ENCODE assay signal across 1 cellular context in the genomic region with DNA sequence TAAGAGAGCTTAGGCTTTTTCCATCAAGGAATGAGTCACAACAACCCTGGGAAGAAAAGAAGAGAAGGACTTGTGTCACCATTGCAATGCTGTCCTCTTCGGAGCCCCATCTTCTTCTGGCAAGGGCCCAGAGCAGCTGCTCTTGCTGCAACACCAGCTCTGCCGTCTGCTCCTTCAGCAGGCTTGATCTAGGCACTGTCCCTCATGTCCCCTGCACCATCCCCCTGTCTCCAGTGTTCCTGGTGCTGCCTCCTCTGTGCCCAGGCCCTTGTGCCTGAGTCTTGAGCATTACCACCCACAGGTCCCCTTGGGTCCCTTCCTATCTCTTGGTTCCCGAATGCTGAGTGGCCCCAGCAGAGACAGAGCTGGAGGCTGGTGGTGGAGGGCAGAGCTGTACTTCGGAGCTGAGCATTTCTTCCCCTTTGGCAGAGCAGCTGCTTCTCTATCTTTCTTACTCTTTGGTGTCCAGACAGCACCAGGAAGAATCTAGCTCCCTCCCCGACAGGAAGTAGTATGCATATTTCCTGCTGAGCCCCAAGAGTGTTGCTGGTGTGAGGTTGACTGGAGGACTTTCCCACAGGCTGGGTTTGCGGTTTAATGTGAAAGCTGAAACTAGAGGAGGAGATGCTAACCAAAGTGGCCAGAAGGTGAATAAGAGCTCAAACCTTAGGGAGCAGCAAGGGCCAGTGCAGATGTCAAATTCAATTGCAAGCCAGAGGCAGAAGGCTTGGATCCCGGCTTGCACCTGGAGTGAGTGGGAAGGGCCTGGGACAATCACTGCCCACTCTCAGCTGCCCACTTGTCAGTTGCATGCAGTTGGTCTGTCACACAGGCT.
TF ChIP-seq lines count a peak whose summit lies in the region.

No MANE protein-coding gene starts in this region.

TF ChIP-seq in H1, 55 proteins besides CTCF, POLR2A, EP300 and RAD21:
- TF ChIP-seq MAFK (IDR thresholded peaks at IDR 0.05; ENCODE audit: low read depth, low read length) (no peak), SAP30 (IDR thresholded peaks at IDR 0.05; ENCODE audit: insufficient read depth, insufficient replicate concordance, low read length) (no peak), TBP (IDR thresholded peaks at IDR 0.05; ENCODE audit: low read depth, low read length) (no peak), SRF (IDR thresholded peaks at IDR 0.05; ENCODE audit: low read depth, low read length) (no peak), TAF1 (IDR thresholded peaks at IDR 0.05; ENCODE audit: low read depth, low read length) (no peak), RXRA (IDR thresholded peaks at IDR 0.05; ENCODE audit: insufficient read depth, low read depth, low read length) (no peak), HDAC6 (IDR thresholded peaks at IDR 0.05; ENCODE audit: low read depth, low read length) (no peak), KDM1A (IDR thresholded peaks at IDR 0.05; ENCODE audit: borderline replicate concordance, low read length) (no peak)
- TF ChIP-seq, protein P1, sequence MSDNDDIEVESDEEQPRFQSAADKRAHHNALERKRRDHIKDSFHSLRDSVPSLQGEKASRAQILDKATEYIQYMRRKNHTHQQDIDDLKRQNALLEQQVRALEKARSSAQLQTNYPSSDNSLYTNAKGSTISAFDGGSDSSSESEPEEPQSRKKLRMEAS (IDR thresholded peaks at IDR 0.05): no peak
TF ChIP-seq in H1: peak in this region for 0.
